Comparison of ENCODE assay signal across 17 cellular contexts in genomic region chr9:97992219-97992618, GRCh38. TPM values are rescaled to one million over a fixed set of nuclear protein-coding genes. Genes with fewer than 3 reads are reported as not detected.
DNase-seq lines count a peak whose midpoint lies in the region; ATAC-seq and TF ChIP-seq lines count a peak whose summit lies in the region.
"Had no signal": no experiment of that assay in that cellular context is flagged by ENCODE, and none has a peak within 500 bp of the region (broad histone marks: within the 10 kb centered on the region; RNA-seq: fewer than 3 reads in every experiment).

No MANE protein-coding gene starts in this region.

- H3K9me3 ChIP-seq in CD4-positive, alpha-beta memory T cell (ENCODE audit: control insufficient read depth in 1 of 2, low read length in 2 of 2), result no peaks in the 10 kb centered on the region
- H3K9me3 ChIP-seq in lung (ENCODE audit: control insufficient read depth in 2 of 2, insufficient read depth in 1 of 2, low read length in 1 of 2) (no peaks in the 10 kb centered on the region), breast epithelium (no peaks in the 10 kb centered on the region), ovary (no peaks in the 10 kb centered on the region)
- H3K9me3 ChIP-seq: prostate gland, spleen had no signal

- H3K27me3 ChIP-seq in CD4-positive, alpha-beta memory T cell (ENCODE audit: insufficient read depth, low read length), result no peaks in the 10 kb centered on the region
- H3K27me3 ChIP-seq in lung (ENCODE audit: control insufficient read depth, insufficient read depth) (no peaks in the 10 kb centered on the region), breast epithelium (no peaks in the 10 kb centered on the region), ovary (no peaks in the 10 kb centered on the region)
- H3K27me3 ChIP-seq: spleen had no signal

- DNase-seq in T-helper 1 cell (no peak), lung (ENCODE audit: low spot score) (peak; percentile 44), breast epithelium (ENCODE audit: low spot score in 2 of 2) (no peak), ovary (no peak)
- no peak for DNase-seq in CD4-positive, alpha-beta memory T cell
- DNase-seq in activated CD4-positive, alpha-beta memory T cell treated with anti-CD3 and anti-CD28 coated beads for 36 hours, result no peak
- DNase-seq: cortex of kidney, foreskin melanocyte, left colon, NCI-H1092, NCI-H2171, spleen had no signal

- H3K36me3 Mint-ChIP-seq in T-helper 1 cell treated with Interleukin-12 subunit alpha and Interleukin-12 subunit beta and Interleukin-4 antibody, amounts not matched to agents 30 μg/mL and 1 μg/mL, for 36 hours (ENCODE audit: low read depth), result peaks cover 16% of the 10 kb centered on the region
- peaks cover 10 to 26% of the 10 kb centered on the region in 2 donors for H3K36me3 Mint-ChIP-seq in CD4-positive, alpha-beta memory T cell
- H3K36me3 Mint-ChIP-seq in activated CD4-positive, alpha-beta memory T cell treated with anti-CD3 and anti-CD28 coated beads for 36 hours, result peaks cover 25% of the 10 kb centered on the region

- H3K4me1 Mint-ChIP-seq in T-helper 1 cell treated with Interleukin-12 subunit alpha and Interleukin-12 subunit beta and Interleukin-4 antibody, amounts not matched to agents 30 μg/mL and 1 μg/mL, for 36 hours (ENCODE audit: low read depth), result peaks cover 65% of the 10 kb centered on the region
- H3K4me1 Mint-ChIP-seq in CD4-positive, alpha-beta memory T cell, result peaks cover 60 to 89% (median 71%) of the 10 kb centered on the region in 4 donors
- peaks cover 73% of the 10 kb centered on the region for H3K4me1 Mint-ChIP-seq in activated CD4-positive, alpha-beta memory T cell treated with anti-CD3 and anti-CD28 coated beads for 36 hours (ENCODE audit: low read depth)

- H3K4me3 Mint-ChIP-seq in T-helper 1 cell treated with Interleukin-12 subunit alpha and Interleukin-12 subunit beta and Interleukin-4 antibody, amounts not matched to agents 30 μg/mL and 1 μg/mL, for 36 hours, result peak overlapping the region; percentile 7
- H3K4me3 Mint-ChIP-seq in CD4-positive, alpha-beta memory T cell, result peak overlapping the region in 5 of 8 donors; percentile 2 to 64 (median 38)
- H3K4me3 Mint-ChIP-seq in activated CD4-positive, alpha-beta memory T cell treated with anti-CD3 and anti-CD28 coated beads for 36 hours, result no peak overlapping the region

- H3K9me3 Mint-ChIP-seq in T-helper 1 cell treated with Interleukin-12 subunit alpha and Interleukin-12 subunit beta and Interleukin-4 antibody, amounts not matched to agents 30 μg/mL and 1 μg/mL, for 36 hours, result no peaks in the 10 kb centered on the region
- no peaks in the 10 kb centered on the region for H3K9me3 Mint-ChIP-seq in CD4-positive, alpha-beta memory T cell
- no peaks in the 10 kb centered on the region for H3K9me3 Mint-ChIP-seq in activated CD4-positive, alpha-beta memory T cell treated with anti-CD3 and anti-CD28 coated beads for 36 hours

- intact Hi-C loops in CD4-positive, alpha-beta memory T cell (cut with micrococcal nuclease), result loop anchor here (1.0 kb wide), 1 partner anchor 9 kb away; the partner anchor contains the start of gene ANP32B
- intact Hi-C loops in activated CD4-positive, alpha-beta memory T cell treated with anti-CD3 and anti-CD28 coated beads for 36 hours (cut with micrococcal nuclease), result no loop called here
- intact Hi-C loops in breast epithelium (cut with DNase I; ENCODE audit: low total_unique reads) (no loop called here), ovary (cut with DNase I) (no loop called here)

- TF ChIP-seq CTCF in lung (IDR thresholded peaks at IDR 0.05; ENCODE audit: control extremely low read depth, extremely low read depth) (no peak), breast epithelium (IDR thresholded peaks at IDR 0.05) (no peak), ovary (IDR thresholded peaks at IDR 0.05) (no peak)

- peaks cover 68% of the 10 kb centered on the region for H3K4me1 ChIP-seq in CD4-positive, alpha-beta memory T cell (ENCODE audit: insufficient read depth, low read length)
- H3K4me1 ChIP-seq in lung (ENCODE audit: control insufficient read depth in 2 of 2, insufficient read depth in 2 of 2, low read length in 2 of 2) (peaks cover 11 to 32% of the 10 kb centered on the region in 2 donors), breast epithelium (no peaks in the 10 kb centered on the region), ovary (ENCODE audit: insufficient read depth) (peaks cover 5% of the 10 kb centered on the region)

- H3K36me3 ChIP-seq in CD4-positive, alpha-beta memory T cell (ENCODE audit: insufficient read depth, low read length), result peaks cover 14% of the 10 kb centered on the region
- H3K36me3 ChIP-seq in lung (ENCODE audit: control insufficient read depth in 2 of 2, insufficient read depth in 2 of 2, low read length in 2 of 2) (peaks cover 1 to 12% of the 10 kb centered on the region in 2 donors), breast epithelium (no peaks in the 10 kb centered on the region), ovary (no peaks in the 10 kb centered on the region)
- H3K36me3 ChIP-seq: prostate gland had no signal

- H3K27ac ChIP-seq in CD4-positive, alpha-beta memory T cell (ENCODE audit: low read depth, low read length), result peak overlapping the region; percentile 11
- no peak overlapping the region for H3K27ac ChIP-seq in lung (ENCODE audit: low read depth in 1 of 2, low read length in 1 of 2)
- no peak overlapping the region for H3K27ac ChIP-seq in breast epithelium
- no peak overlapping the region for H3K27ac ChIP-seq in ovary
- H3K27ac ChIP-seq: prostate gland had no signal

- POLR2A ChIA-PET in CD4-positive, alpha-beta memory T cell (lab: Charles Lee; ENCODE audit: partially characterized antibody), result interaction anchor here (3.3 to 3.8 kb wide), 2 partner anchors 9 to 70 kb away, joined by 12 to 25 read pairs; partner anchors contain the start of genes ANP32B and TRMO
- POLR2A ChIA-PET in activated CD4-positive, alpha-beta memory T cell treated with anti-CD3 and anti-CD28 coated beads for 36 hours (lab: Charles Lee), result interaction anchor here (1.2 to 2.5 kb wide), 2 partner anchors 9 to 14 kb away, joined by 4 to 6 read pairs; partner anchors contain the start of gene ANP32B

- CTCF ChIA-PET in CD4-positive, alpha-beta memory T cell (lab: Charles Lee; ENCODE audit: partially characterized antibody), result interaction anchor here (2.1 to 2.2 kb wide), 2 partner anchors 9 to 68 kb away, joined by 7 to 11 read pairs; partner anchors contain the start of gene ANP32B
- CTCF ChIA-PET in activated CD4-positive, alpha-beta memory T cell treated with anti-CD3 and anti-CD28 coated beads for 36 hours (lab: Charles Lee), result interaction anchor here (1.0 kb wide), 2 partner anchors 43 to 69 kb away, joined by 3 read pairs; no protein-coding TSS in a partner anchor

- TF ChIP-seq EP300 in ovary (IDR thresholded peaks at IDR 0.05), result no peak

- H3K27me3 Mint-ChIP-seq in T-helper 1 cell treated with Interleukin-12 subunit alpha and Interleukin-12 subunit beta and Interleukin-4 antibody, amounts not matched to agents 30 μg/mL and 1 μg/mL, for 36 hours (ENCODE audit: low read depth), result no peaks in the 10 kb centered on the region
- H3K27me3 Mint-ChIP-seq in CD4-positive, alpha-beta memory T cell, result no peaks in the 10 kb centered on the region
- no peaks in the 10 kb centered on the region for H3K27me3 Mint-ChIP-seq in activated CD4-positive, alpha-beta memory T cell treated with anti-CD3 and anti-CD28 coated beads for 36 hours

- 72 to 73% methylated on average over 6 of the region's 6 CpGs for WGBS in lung, 2 donors
- 83 to 86% (median 86%) methylated on average over 6 of the region's 6 CpGs for WGBS in ovary, 3 donors

- no peak for ATAC-seq in lung (ENCODE audit: insufficient read depth, low FRiP score)
- ATAC-seq in GM19467 (IDR thresholded peaks at IDR 0.05; ENCODE audit: unreplicated experiment), result no peak

- no peak for TF ChIP-seq POLR2A in breast epithelium (IDR thresholded peaks at IDR 0.05)
- TF ChIP-seq POLR2A in ovary (IDR thresholded peaks at IDR 0.05), result no peak

- H3K27ac Mint-ChIP-seq in T-helper 1 cell treated with Interleukin-12 subunit alpha and Interleukin-12 subunit beta and Interleukin-4 antibody, amounts not matched to agents 30 μg/mL and 1 μg/mL, for 36 hours, result peak overlapping the region; percentile 76
- peak overlapping the region; percentile 17 to 88 (median 35) for H3K27ac Mint-ChIP-seq in CD4-positive, alpha-beta memory T cell
- H3K27ac Mint-ChIP-seq in activated CD4-positive, alpha-beta memory T cell treated with anti-CD3 and anti-CD28 coated beads for 36 hours, result peak overlapping the region; percentile 56

- no peak overlapping the region for H3K4me3 ChIP-seq in CD4-positive, alpha-beta memory T cell (ENCODE audit: low read length in 2 of 2)
- no peak overlapping the region for H3K4me3 ChIP-seq in lung
- no peak overlapping the region for H3K4me3 ChIP-seq in breast epithelium
- H3K4me3 ChIP-seq in ovary, result no peak overlapping the region
- H3K4me3 ChIP-seq: prostate gland, spleen had no signal

RNA-seq across cellular contexts. Expression of gene ANP32B, which starts 9.1 kb away (rescaled TPM):
- 100 to 1,000 TPM; 164 to 168 TPM for total RNA-seq in CD4-positive, alpha-beta memory T cell
- polyA plus RNA-seq in CD4-positive, alpha-beta memory T cell, result 10 to 100 TPM; 70.4 to 92.1 TPM
- 100 to 1,000 TPM; 352 to 358 TPM for total RNA-seq in activated CD4-positive, alpha-beta memory T cell treated with anti-CD3 and anti-CD28 coated beads for 36 hours
- total RNA-seq in lung (100 to 1,000 TPM in 1 of 2 donors, 10 to 100 TPM in 1; 45.4 to 100 TPM), breast epithelium (10 to 100 TPM; 37.0 to 54.7 (median 44.0) TPM), ovary (100 to 1,000 TPM in 5 of 7 donors, 10 to 100 TPM in 2; 41.4 to 167 (median 137) TPM)
- polyA plus RNA-seq in lung (100 to 1,000 TPM; 105 to 152 TPM), ovary (100 to 1,000 TPM; 162 to 302 TPM)

RNA-seq across cellular contexts. Expression of gene HEMGN, which starts 54.2 kb away (rescaled TPM):
- total RNA-seq in CD4-positive, alpha-beta memory T cell, result 1 to 10 TPM; 1.6 to 2.3 TPM
- polyA plus RNA-seq in CD4-positive, alpha-beta memory T cell, result 1 to 10 TPM; 3.4 to 4.0 TPM
- under 1 TPM; 0.69 to 0.99 TPM for total RNA-seq in activated CD4-positive, alpha-beta memory T cell treated with anti-CD3 and anti-CD28 coated beads for 36 hours
- total RNA-seq in lung (10 to 100 TPM in 1 of 2 donors, under 1 TPM in 1; 0.34 to 21.6 TPM), breast epithelium (not detected), ovary (under 1 TPM in 2 of 7 donors, not detected in 5; 0.10 to 0.53 TPM)
- polyA plus RNA-seq in lung (under 1 TPM; 0.14 to 0.27 TPM), ovary (not detected)
- total RNA-seq: A172, left colon had no signal
- polyA plus RNA-seq: urinary bladder had no signal
